12 cellular contexts compared by ENCODE assay signal in the genomic region with DNA sequence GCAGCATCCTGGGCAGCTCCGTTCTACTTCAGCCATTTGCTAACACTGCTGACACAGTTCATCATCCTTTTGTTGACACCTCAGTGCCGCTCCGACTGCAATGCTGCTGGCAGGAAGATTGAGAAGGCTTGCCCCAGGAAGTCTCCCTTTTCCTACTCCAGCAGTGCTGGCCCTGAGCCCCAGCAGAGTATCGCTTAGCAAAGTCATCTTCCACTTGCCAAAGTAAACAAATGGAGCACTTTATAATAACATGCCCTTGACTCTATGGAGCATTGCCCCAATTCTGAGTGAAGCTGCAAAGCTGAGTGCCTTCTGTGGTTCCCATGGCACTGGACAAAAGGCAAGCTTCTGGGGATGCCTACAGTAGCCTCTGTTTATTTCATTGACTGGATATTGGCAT. TPM values are rescaled to one million over a fixed set of nuclear protein-coding genes. Genes with fewer than 3 reads are reported as not detected.
DNase-seq lines count a peak whose midpoint lies in the region; ATAC-seq and TF ChIP-seq lines count a peak whose summit lies in the region.
"Had no signal": no experiment of that assay in that cellular context is flagged by ENCODE, and none has a peak within 500 bp of the region (broad histone marks: within the 10 kb centered on the region; RNA-seq: fewer than 3 reads in every experiment).

No MANE protein-coding gene starts in this region.

- H3K9me3 ChIP-seq in heart right ventricle, result no peaks in the 10 kb centered on the region

- peaks cover 14% of the 10 kb centered on the region for H3K4me1 Mint-ChIP-seq in GM23338
- H3K4me1 Mint-ChIP-seq: central memory CD8-positive, alpha-beta T cell had no signal

- no peaks in the 10 kb centered on the region for H4K20me1 ChIP-seq in GM23338 (replicated peaks; ENCODE audit: insufficient read depth)

- no peak overlapping the region for H3K4me2 ChIP-seq in GM23338

- ATAC-seq in GM23338 (no peak), heart right ventricle (peak in 7 of 8 donors; percentile 13 to 66 (median 41)), HG03108 (IDR thresholded peaks at IDR 0.05; ENCODE audit: unreplicated experiment) (no peak)

- no peaks in the 10 kb centered on the region for H3K4me1 ChIP-seq in GM23338 (ENCODE audit: insufficient read depth)
- H3K4me1 ChIP-seq in heart right ventricle, result peaks cover 0 to 29% (median 12%) of the 10 kb centered on the region in 9 donors

- H3K4me3 Mint-ChIP-seq in GM23338, result no peak overlapping the region
- H3K4me3 Mint-ChIP-seq: central memory CD8-positive, alpha-beta T cell had no signal

- H3K36me3 Mint-ChIP-seq in GM23338 (ENCODE audit: low read depth), result no peaks in the 10 kb centered on the region
- H3K36me3 Mint-ChIP-seq: naive B cell had no signal

- no peaks in the 10 kb centered on the region for H3K9me2 ChIP-seq in GM23338 (ENCODE audit: insufficient read depth)

- H3K36me3 ChIP-seq in GM23338 (ENCODE audit: insufficient read depth) (no peaks in the 10 kb centered on the region), heart right ventricle (no peaks in the 10 kb centered on the region)

- H3K27me3 Mint-ChIP-seq in GM23338 (ENCODE audit: insufficient read depth, low read depth, poor library complexity), result peaks cover 3% of the 10 kb centered on the region

- H3F3A ChIP-seq in GM23338 (replicated peaks; ENCODE audit: low read depth), result no peaks in the 10 kb centered on the region

- no peaks in the 10 kb centered on the region for H3K9me3 Mint-ChIP-seq in GM23338
- H3K9me3 Mint-ChIP-seq: central memory CD8-positive, alpha-beta T cell; naive B cell had no signal

- H3K4me3 ChIP-seq in GM23338 (no peak overlapping the region), heart right ventricle (no peak overlapping the region), skeletal muscle cell (ENCODE audit: low read depth, low read length) (no peak overlapping the region)

- H2AFZ ChIP-seq in GM23338, result no peak overlapping the region

- no peak for TF ChIP-seq CTCF in GM23338 (conservative IDR thresholded peaks at IDR 0.05; ENCODE audit: low read depth in 2 of 2)
- no peak for TF ChIP-seq CTCF in heart right ventricle (IDR thresholded peaks at IDR 0.05)

- intact Hi-C loops in heart right ventricle (cut with DNase I), result no loop called here

- no peak overlapping the region for H3K27ac ChIP-seq in GM23338 (ENCODE audit: low read depth)
- H3K27ac ChIP-seq in heart right ventricle, result no peak overlapping the region

- H3K27me3 ChIP-seq in GM23338 (ENCODE audit: insufficient read depth) (no peaks in the 10 kb centered on the region), heart right ventricle (peaks cover 0 to 11% (median 0%) of the 10 kb centered on the region in 7 donors)

- H3K79me2 ChIP-seq in GM23338 (replicated peaks; ENCODE audit: insufficient read depth), result no peaks in the 10 kb centered on the region

- 24 to 28% methylated on average over 4 of the region's 4 CpGs for WGBS in heart right ventricle, 2 donors

- DNase-seq in GM23338 (ENCODE audit: low spot score), result no peak
- DNase-seq in RPMI7951 (ENCODE audit: low read depth), result peak; percentile 76
- peak in 1 of 2 donors; percentile 45 for DNase-seq in heart right ventricle
- DNase-seq in skeletal muscle cell (ENCODE audit: low read depth), result peak; percentile 76
- no peak for DNase-seq in cerebellum (ENCODE audit: low spot score)
- DNase-seq in NCI-H1694 (lab: John Stamatoyannopoulos, UW), result no peak
- DNase-seq in HuH-7 (ENCODE audit: low spot score), result no peak
- DNase-seq: activated CD4-positive, alpha-beta T cell treated with anti-CD3 and anti-CD28 coated beads, Interleukin-2, amount 50 U/mL, for 1 hour; naive B cell; NCI-H1930 had no signal

- H3K27ac Mint-ChIP-seq in GM23338, result 0 out of 2 replicates have a peak overlapping the region, but pooled peaks have one; percentile 29

TF ChIP-seq in GM23338, 12 proteins besides CTCF, POLR2A, EP300 and RAD21 (continues in another document):
- TF ChIP-seq JUNB (IDR thresholded peaks at IDR 0.05; ENCODE audit: unreplicated experiment) (no peak), CREB1 (CRISPR knock-in tag; IDR thresholded peaks at IDR 0.05; ENCODE audit: low read depth) (no peak), NANOG (IDR thresholded peaks at IDR 0.05; ENCODE audit: borderline replicate concordance) (no peak), EZH2phosphoT487 (IDR thresholded peaks at IDR 0.05; ENCODE audit: unreplicated experiment) (no peak), ZNF331 (CRISPR knock-in tag; IDR thresholded peaks at IDR 0.05; ENCODE audit: low read depth) (no peak)
- TF ChIP-seq, protein P1, sequence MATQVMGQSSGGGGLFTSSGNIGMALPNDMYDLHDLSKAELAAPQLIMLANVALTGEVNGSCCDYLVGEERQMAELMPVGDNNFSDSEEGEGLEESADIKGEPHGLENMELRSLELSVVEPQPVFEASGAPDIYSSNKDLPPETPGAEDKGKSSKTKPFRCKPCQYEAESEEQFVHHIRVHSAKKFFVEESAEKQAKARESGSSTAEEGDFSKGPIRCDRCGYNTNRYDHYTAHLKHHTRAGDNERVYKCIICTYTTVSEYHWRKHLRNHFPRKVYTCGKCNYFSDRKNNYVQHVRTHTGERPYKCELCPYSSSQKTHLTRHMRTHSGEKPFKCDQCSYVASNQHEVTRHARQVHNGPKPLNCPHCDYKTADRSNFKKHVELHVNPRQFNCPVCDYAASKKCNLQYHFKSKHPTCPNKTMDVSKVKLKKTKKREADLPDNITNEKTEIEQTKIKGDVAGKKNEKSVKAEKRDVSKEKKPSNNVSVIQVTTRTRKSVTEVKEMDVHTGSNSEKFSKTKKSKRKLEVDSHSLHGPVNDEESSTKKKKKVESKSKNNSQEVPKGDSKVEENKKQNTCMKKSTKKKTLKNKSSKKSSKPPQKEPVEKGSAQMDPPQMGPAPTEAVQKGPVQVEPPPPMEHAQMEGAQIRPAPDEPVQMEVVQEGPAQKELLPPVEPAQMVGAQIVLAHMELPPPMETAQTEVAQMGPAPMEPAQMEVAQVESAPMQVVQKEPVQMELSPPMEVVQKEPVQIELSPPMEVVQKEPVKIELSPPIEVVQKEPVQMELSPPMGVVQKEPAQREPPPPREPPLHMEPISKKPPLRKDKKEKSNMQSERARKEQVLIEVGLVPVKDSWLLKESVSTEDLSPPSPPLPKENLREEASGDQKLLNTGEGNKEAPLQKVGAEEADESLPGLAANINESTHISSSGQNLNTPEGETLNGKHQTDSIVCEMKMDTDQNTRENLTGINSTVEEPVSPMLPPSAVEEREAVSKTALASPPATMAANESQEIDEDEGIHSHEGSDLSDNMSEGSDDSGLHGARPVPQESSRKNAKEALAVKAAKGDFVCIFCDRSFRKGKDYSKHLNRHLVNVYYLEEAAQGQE (IDR thresholded peaks at IDR 0.05; ENCODE audit: unreplicated experiment), result no peak

RNA-seq across cellular contexts. Expression of a gene that starts 32.2 kb away (rescaled TPM):
- total RNA-seq in GM23338 (2014; rRNA removed; shearing (Covaris generic)), result 1.4 and 2.2 TPM in 2 replicates
- 0.31 and 0.45 TPM in 2 replicates for polyA plus RNA-seq in GM23338 (2016; fragmentation: Nextera tagmentation; extraction: Ambion mirVana)
- 0.10 and 0.12 TPM in 2 replicates for total RNA-seq in RPMI7951 (2014; rRNA removed; shearing (Covaris generic))
- 1 to 10 TPM in 2 of 10 donors, under 1 TPM in 8; 0.08 to 1.3 (median 0.61) TPM for total RNA-seq in heart right ventricle
- polyA plus RNA-seq in heart right ventricle, result under 1 TPM; 0.04 to 0.15 TPM
- 5.2 TPM for total RNA-seq in cerebellum

Comparison
In these comparisons a context has a peak if more than half of its experiments do, and no peak if none do; other contexts are left out.
1. ATAC-seq: peak in heart right ventricle (7 of 8); none in GM23338 (single experiment) and HG03108 (single experiment).
2. DNase-seq: peak in RPMI7951 (single experiment) and skeletal muscle cell (single experiment); none in GM23338 (single experiment), cerebellum (single experiment), NCI-H1694 (single experiment) and HuH-7 (single experiment).